ENCODE assay signal across 10 cellular contexts in genomic region chr1:154423303-154423987, GRCh38. TPM values are rescaled to one million over a fixed set of nuclear protein-coding genes. Genes with fewer than 3 reads are reported as not detected.
DNase-seq lines count a peak whose midpoint lies in the region; ATAC-seq and TF ChIP-seq lines count a peak whose summit lies in the region.
"Had no signal": no experiment of that assay in that cellular context is flagged by ENCODE, and none has a peak within 500 bp of the region (broad histone marks: within the 10 kb centered on the region; RNA-seq: fewer than 3 reads in every experiment).

No MANE protein-coding gene starts in this region.

- H3K9me3 Mint-ChIP-seq in MCF 10A (ENCODE audit: unreplicated experiment) = no peaks in the 10 kb centered on the region
- H3K9me3 Mint-ChIP-seq: stimulated activated naive CD8-positive, alpha-beta T cell treated with anti-CD3 and anti-CD28 coated beads, Interleukin-15, Interleukin-2, amounts not matched to agents 100 ng/mL and 50 ng/mL, for 24 hours; T-helper 1 cell treated with Interleukin-12 subunit alpha and Interleukin-12 subunit beta and Interleukin-4 antibody, amounts not matched to agents 30 μg/mL and 1 μg/mL, for 36 hours had no signal

- H3K27me3 ChIP-seq in left ventricle myocardium inferior (ENCODE audit: low read depth) (no peaks in the 10 kb centered on the region), mesenchymal stem cell (ENCODE audit: control insufficient read depth in 1 of 2, insufficient read depth in 1 of 2, low read length in 2 of 2) (no peaks in the 10 kb centered on the region), upper lobe of left lung (no peaks in the 10 kb centered on the region)

- no peaks in the 10 kb centered on the region for H3K27me3 Mint-ChIP-seq in MCF 10A (ENCODE audit: insufficient read depth, unreplicated experiment)
- H3K27me3 Mint-ChIP-seq: stimulated activated naive CD8-positive, alpha-beta T cell treated with anti-CD3 and anti-CD28 coated beads, Interleukin-15, Interleukin-2, amounts not matched to agents 100 ng/mL and 50 ng/mL, for 24 hours had no signal

- intact Hi-C loops in left ventricle myocardium inferior (cut with micrococcal nuclease) = no loop called here
- intact Hi-C loops in Right ventricle myocardium superior (cut with DNase I) = no loop called here
- intact Hi-C loops in MCF 10A (cut with micrococcal nuclease) = no loop called here

- peak overlapping the region; percentile 98 for H3K27ac ChIP-seq in left ventricle myocardium inferior (replicated peaks)
- H3K27ac ChIP-seq in mesenchymal stem cell (ENCODE audit: low read length, poor library complexity, severe bottlenecking) = peak overlapping the region; percentile 89
- H3K27ac ChIP-seq in upper lobe of left lung = peak overlapping the region; percentile 52 to 91 (median 64)

- no peak overlapping the region for H3K4me2 ChIP-seq in mesenchymal stem cell (ENCODE audit: low read length, poor library complexity, severe bottlenecking)

- TF ChIP-seq EP300 in upper lobe of left lung (IDR thresholded peaks at IDR 0.05) = no peak

- no peak overlapping the region for H3K4me3 ChIP-seq in left ventricle myocardium inferior
- peak overlapping the region in 1 of 2 experiments; percentile 28 for H3K4me3 ChIP-seq in mesenchymal stem cell (ENCODE audit: insufficient read depth in 1 of 2, low read depth in 1 of 2, low read length in 2 of 2)
- H3K4me3 ChIP-seq in upper lobe of left lung = no peak overlapping the region

- H3K4me1 ChIP-seq in left ventricle myocardium inferior (peaks cover 88% of the 10 kb centered on the region), mesenchymal stem cell (ENCODE audit: control insufficient read depth, insufficient read depth, low read depth, low read length) (peaks cover 55% of the 10 kb centered on the region), upper lobe of left lung (peaks cover 76 to 81% (median 80%) of the 10 kb centered on the region in 4 donors)

- no peak overlapping the region for H3K14ac ChIP-seq in mesenchymal stem cell (ENCODE audit: low read length in 2 of 2)

- CTCF ChIA-PET in MCF 10A (lab: Yijun Ruan, JAX) = interaction anchor here (0.6 to 2.1 kb wide), 6 partner anchors 16 to 957 kb away, joined by 3 to 8 read pairs (median 3); partner anchors contain the start of gene IL6R

- H2AK5ac ChIP-seq in mesenchymal stem cell (ENCODE audit: low read length, severe bottlenecking) = no peak overlapping the region

- no peak overlapping the region for H3K23ac ChIP-seq in mesenchymal stem cell (ENCODE audit: low read length in 2 of 2)

- DNase-seq in left ventricle myocardium inferior = no peak
- no peak for DNase-seq in Right ventricle myocardium superior
- peak; percentile 65 for DNase-seq in MCF 10A (ENCODE audit: unreplicated experiment)
- DNase-seq in mesenchymal stem cell = peak; percentile 33
- no peak for DNase-seq in upper lobe of left lung
- no peak for DNase-seq in amniotic stem cell (lab: John Stamatoyannopoulos, UW)
- DNase-seq in NCI-H2196 (lab: John Stamatoyannopoulos, UW; ENCODE audit: unreplicated experiment) = no peak

- H3K27ac Mint-ChIP-seq in MCF 10A (ENCODE audit: low read depth, unreplicated experiment) = peak overlapping the region; percentile 85
- H3K27ac Mint-ChIP-seq: stimulated activated naive CD8-positive, alpha-beta T cell treated with anti-CD3 and anti-CD28 coated beads, Interleukin-15, Interleukin-2, amounts not matched to agents 100 ng/mL and 50 ng/mL, for 24 hours; T-helper 1 cell treated with Interleukin-12 subunit alpha and Interleukin-12 subunit beta and Interleukin-4 antibody, amounts not matched to agents 30 μg/mL and 1 μg/mL, for 36 hours had no signal

- ATAC-seq in Right ventricle myocardium superior (ENCODE audit: poor library complexity) = no peak
- ATAC-seq in upper lobe of left lung (ENCODE audit: low FRiP score in 2 of 2) = no peak
- ATAC-seq in HG02623 (IDR thresholded peaks at IDR 0.05; ENCODE audit: unreplicated experiment) = no peak

- H2AFZ ChIP-seq in mesenchymal stem cell (ENCODE audit: low read depth, low read length) = no peak overlapping the region

- H3K36me3 Mint-ChIP-seq in MCF 10A (ENCODE audit: insufficient read depth, unreplicated experiment) = peaks cover 65% of the 10 kb centered on the region

- H3K36me3 ChIP-seq in left ventricle myocardium inferior (no peaks in the 10 kb centered on the region), mesenchymal stem cell (ENCODE audit: control insufficient read depth in 1 of 2, insufficient read depth in 2 of 2, low read depth in 1 of 2, low read length in 2 of 2) (no peaks in the 10 kb centered on the region), upper lobe of left lung (no peaks in the 10 kb centered on the region)

- POLR2A ChIA-PET in MCF 10A (lab: Yijun Ruan, JAX) = interaction anchor here (0.8 to 26.0 kb wide), 11 partner anchors 4 to 242 kb away, joined by 3 to 1077 read pairs (median 4); partner anchors contain the start of genes AQP10, ATP8B2 and IL6R

- H2BK15ac ChIP-seq in mesenchymal stem cell (ENCODE audit: low read depth, poor library complexity, severe bottlenecking) = no peak overlapping the region

- TF ChIP-seq POLR2A in upper lobe of left lung (IDR thresholded peaks at IDR 0.05) = no peak

- TF ChIP-seq CTCF in left ventricle myocardium inferior (IDR thresholded peaks at IDR 0.05; ENCODE audit: borderline replicate concordance) (no peak), MCF 10A (IDR thresholded peaks at IDR 0.05; ENCODE audit: unreplicated experiment) (no peak), upper lobe of left lung (IDR thresholded peaks at IDR 0.05) (no peak)

- 45% methylated on average over 5 of the region's 5 CpGs for WGBS in mesenchymal stem cell
- WGBS in upper lobe of left lung, 2 donors = 42 to 52% methylated on average over 5 of the region's 5 CpGs

- H3K4me1 Mint-ChIP-seq in MCF 10A (ENCODE audit: insufficient read depth, unreplicated experiment) = peaks cover 87% of the 10 kb centered on the region

- H4K91ac ChIP-seq in mesenchymal stem cell (ENCODE audit: low read length) = no peak overlapping the region

- peak overlapping the region in 1 of 2 experiments; percentile 76 for H3K18ac ChIP-seq in mesenchymal stem cell (ENCODE audit: low read depth in 1 of 2, low read length in 2 of 2)

- peak overlapping the region in 1 of 2 experiments; percentile 80 for H2BK12ac ChIP-seq in mesenchymal stem cell (ENCODE audit: low read length in 2 of 2)

- no peak overlapping the region for H2BK5ac ChIP-seq in mesenchymal stem cell (ENCODE audit: low read depth, low read length, poor library complexity, severe bottlenecking)

- peak overlapping the region; percentile 42 for H2BK120ac ChIP-seq in mesenchymal stem cell (ENCODE audit: low read depth, low read length)

- no peak overlapping the region for H4K8ac ChIP-seq in mesenchymal stem cell (ENCODE audit: low read length)

- no TSS peak for BruUV-seq in MCF 10A (replicated peaks; lab: Mats Ljungman, UMichigan)

- no peaks in the 10 kb centered on the region for H3K9me3 ChIP-seq in left ventricle myocardium inferior (replicated peaks)
- H3K9me3 ChIP-seq in mesenchymal stem cell (ENCODE audit: control insufficient read depth, low read length) = no peaks in the 10 kb centered on the region
- H3K9me3 ChIP-seq in upper lobe of left lung = no peaks in the 10 kb centered on the region

- peak overlapping the region; percentile 34 for H3K4me3 Mint-ChIP-seq in MCF 10A (ENCODE audit: unreplicated experiment)
- H3K4me3 Mint-ChIP-seq: stimulated activated naive CD8-positive, alpha-beta T cell treated with anti-CD3 and anti-CD28 coated beads, Interleukin-15, Interleukin-2, amounts not matched to agents 100 ng/mL and 50 ng/mL, for 24 hours; T-helper 1 cell treated with Interleukin-12 subunit alpha and Interleukin-12 subunit beta and Interleukin-4 antibody, amounts not matched to agents 30 μg/mL and 1 μg/mL, for 36 hours had no signal

- peak overlapping the region; percentile 53 for H3K9ac ChIP-seq in mesenchymal stem cell (ENCODE audit: low read length)

- peak overlapping the region; percentile 35 for H3K4ac ChIP-seq in mesenchymal stem cell (ENCODE audit: low read depth in 1 of 2, low read length in 2 of 2)

- peaks cover 6% of the 10 kb centered on the region for H3K79me1 ChIP-seq in mesenchymal stem cell (replicated peaks; ENCODE audit: low read length, poor library complexity, severe bottlenecking)

RNA-seq across cellular contexts. Expression of gene IL6R, which starts 18.3 kb away (rescaled TPM):
- total RNA-seq in left ventricle myocardium inferior (10.5 TPM), Right ventricle myocardium superior (10.3 TPM), MCF 10A (2022) (22.8 and 41.0 TPM in 2 replicates), upper lobe of left lung (100 to 1,000 TPM in 3 of 6 donors, 10 to 100 TPM in 3; 59.6 to 126 (median 97.5) TPM)
- polyA plus RNA-seq in mesenchymal stem cell (2013, experiment 1 of 2) = 9.3 TPM
- 9.8 TPM for polyA plus RNA-seq in mesenchymal stem cell (2013, experiment 2 of 2)

Comparison
In these comparisons a context has a peak if more than half of its experiments do, and no peak if none do; other contexts are left out.
1. DNase-seq: peak in MCF 10A (single experiment) and mesenchymal stem cell (single experiment); none in left ventricle myocardium inferior (single experiment), Right ventricle myocardium superior (single experiment), upper lobe of left lung (0 of 2), amniotic stem cell (single experiment) and NCI-H2196 (single experiment).
2. Peak in every context shown above with its lines, with median percentiles within 50 percentile points of each other: H3K27ac ChIP-seq.